23 cellular contexts compared by ENCODE assay signal in genomic region chr16:53668869-53669268, GRCh38.
"Had no signal": no experiment of that assay in that cellular context is flagged by ENCODE, and none has a peak within 500 bp of the region (broad histone marks: within the 10 kb centered on the region; RNA-seq: fewer than 3 reads in every experiment).

No MANE protein-coding gene starts in this region.

- DNase-seq: effector CD4-positive, alpha-beta T cell; endodermal cell; foreskin melanocyte; head of caudate nucleus; hippocampal formation; left colon; left ventricle myocardium superior; mesenchymal stem cell; midbrain; naive B cell; posterior cingulate gyrus; sigmoid colon; stimulated activated CD4-positive, alpha-beta T cell treated with anti-CD3 and anti-CD28 coated beads, Interleukin-2, amount 100 ng/mL, for 48 hours; stimulated activated CD8-positive, alpha-beta memory T cell treated with anti-CD3 and anti-CD28 coated beads, Interleukin-4, amount 100 ng/mL, for 48 hours; stimulated activated naive CD8-positive, alpha-beta T cell treated with anti-CD3 and anti-CD28 coated beads, Interleukin-15, Interleukin-2, amounts not matched to agents 100 U/mL and 50 U/mL, for 24 hours; tibial artery; upper lobe of left lung; uterus had no signal

- H3K4me3 ChIP-seq: coronary artery, lung, right atrium auricular region, sigmoid colon, smooth muscle cell, suprapubic skin, tibial artery, upper lobe of left lung, uterus had no signal
